In genomic region chr11:119284344-119285157, GRCh38 we compare ENCODE assay signal across 8 cellular contexts. TPM values are rescaled to one million over a fixed set of nuclear protein-coding genes. Genes with fewer than 3 reads are reported as not detected.
DNase-seq lines count a peak whose midpoint lies in the region; ATAC-seq and TF ChIP-seq lines count a peak whose summit lies in the region.

No MANE protein-coding gene starts in this region.

- peak; percentile 7 for DNase-seq in activated T-cell treated with anti-CD3 and anti-CD28 coated beads for 24 hours (ENCODE audit: low read depth)
- DNase-seq in activated T-cell treated with anti-CD3 and anti-CD28 coated beads for 4 hours, result no peak
- peak; percentile 21 for DNase-seq in HuH-7.5 (ENCODE audit: low spot score)
- peak in 10 of 34 experiments; percentile 7 to 31 (median 15) for DNase-seq in T-cell
- DNase-seq in fibroblast of the conjunctiva (ENCODE audit: low read depth), result peak; percentile 26
- DNase-seq in retinal pigment epithelial cell (ENCODE audit: low read depth), result no peak

- H3K27ac Mint-ChIP-seq in T-cell, result peak overlapping the region; percentile 37 to 69

- H3K27me3 Mint-ChIP-seq in T-cell, result no peaks in the 10 kb centered on the region

- no peak overlapping the region for H3K4me3 ChIP-seq in retinal pigment epithelial cell (ENCODE audit: low read length)

- peak; percentile 47 for TF ChIP-seq CTCF in retinal pigment epithelial cell (conservative IDR thresholded peaks at IDR 0.05; ENCODE audit: low read depth, low read length)

- CTCF ChIA-PET in T-cell (lab: Charles Lee), result interaction anchor here (0.6 to 3.3 kb wide), 17 partner anchors 10 to 217 kb away, joined by 3 to 25 read pairs (median 3); partner anchors contain the start of genes CBL (in 1 of the 2), NLRX1 (in 1 of the 2) and VPS11 (in 1 of the 2)

- no peaks in the 10 kb centered on the region for H3K9me3 Mint-ChIP-seq in T-cell

- POLR2A ChIA-PET in T-cell (lab: Charles Lee), result no interaction called here

- ATAC-seq in T-cell (replicated peaks in 1 of 4) (peak; percentile 91 to 97 (median 94)), HG02759 (IDR thresholded peaks at IDR 0.05; ENCODE audit: unreplicated experiment) (no peak), GM18870 (IDR thresholded peaks at IDR 0.05; ENCODE audit: unreplicated experiment) (no peak)

- peaks cover 26 to 39% (median 30%) of the 10 kb centered on the region in 3 donors for H3K4me1 Mint-ChIP-seq in T-cell

- H3K4me3 Mint-ChIP-seq in T-cell, result no peak overlapping the region

- peaks cover 42% of the 10 kb centered on the region for H3K36me3 Mint-ChIP-seq in T-cell

RNA-seq across cellular contexts. Expression of gene MCAM, which starts 32.4 kb away (rescaled TPM):
- 10 to 100 TPM in 1 of 5 donors, 1 to 10 TPM in 1, under 1 TPM in 3; 0.50 to 10.2 (median 0.76) TPM for total RNA-seq in T-cell

RNA-seq across cellular contexts. Expression of gene RNF26, which starts 49.8 kb away (rescaled TPM):
- 10 to 100 TPM; 18.4 to 21.4 (median 20.3) TPM for total RNA-seq in T-cell

RNA-seq across cellular contexts. Expression of gene C1QTNF5, which starts 56.1 kb away (rescaled TPM):
- total RNA-seq in T-cell, result not detected

Comparison
In these comparisons a context has a peak if more than half of its experiments do, and no peak if none do; other contexts are left out.
1. DNase-seq: peak in activated T-cell treated with anti-CD3 and anti-CD28 coated beads for 24 hours (single experiment), HuH-7.5 (single experiment) and fibroblast of the conjunctiva (single experiment); none in activated T-cell treated with anti-CD3 and anti-CD28 coated beads for 4 hours (single experiment) and retinal pigment epithelial cell (single experiment).
2. ATAC-seq: peak in T-cell (4 of 4); none in HG02759 (single experiment) and GM18870 (single experiment).